Comparison of ENCODE assay signal across 9 cellular contexts in the genomic region with DNA sequence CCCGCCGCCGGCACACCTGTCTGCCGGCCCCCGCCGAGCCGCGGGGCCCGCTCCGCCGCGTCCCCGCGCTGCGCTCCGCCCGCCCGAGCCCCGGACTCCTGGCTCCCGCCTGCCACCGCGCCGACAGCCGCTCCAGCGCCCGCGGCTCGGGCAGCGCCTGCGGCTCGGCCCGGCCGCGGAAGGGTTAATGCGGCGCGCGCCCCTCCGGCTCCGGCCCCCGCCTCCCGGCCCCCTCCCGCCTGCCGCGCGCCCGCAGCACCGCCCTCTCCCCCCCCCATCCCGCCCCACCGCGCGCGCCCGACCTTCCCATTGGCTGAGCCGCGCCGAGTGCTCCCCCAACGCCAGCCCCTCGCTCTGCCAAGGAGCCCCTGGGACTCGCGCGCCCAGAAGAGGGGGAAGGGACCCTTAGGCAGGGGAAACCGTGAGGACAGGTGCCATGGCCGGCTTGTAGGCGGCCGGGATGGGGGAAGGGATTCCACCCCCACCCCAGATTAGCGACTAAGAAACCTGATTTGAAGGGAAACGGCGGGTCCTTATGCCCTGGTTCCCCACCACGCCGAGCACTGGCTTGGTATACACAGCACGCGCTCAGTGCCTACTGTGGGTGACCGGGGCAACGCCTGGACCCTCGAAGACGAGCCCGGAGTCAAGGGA. TPM values are rescaled to one million over a fixed set of nuclear protein-coding genes. Genes with fewer than 3 reads are reported as not detected.
DNase-seq lines count a peak whose midpoint lies in the region; ATAC-seq, FAIRE-seq and TF ChIP-seq lines count a peak whose summit lies in the region.
"Had no signal": no experiment of that assay in that cellular context is flagged by ENCODE, and none has a peak within 500 bp of the region (broad histone marks: within the 10 kb centered on the region; RNA-seq: fewer than 3 reads in every experiment).

Gene KCNH2 (minus strand): TSS at position 186 of the 654 bp plus-strand sequence. CDS start 408 bp downstream, outside the sequence.

- H2AFZ ChIP-seq in OCI-LY3 (ENCODE audit: low read depth, low read length) = no peak within 1 kb of the TSS

- H3K27me3 ChIP-seq in OCI-LY3 (ENCODE audit: low read depth, low read length) = peaks cover 39% of the 10 kb centered on the region

- H3K4me3 ChIP-seq in OCI-LY3 (ENCODE audit: low read length) = peak within 1 kb of the TSS; percentile 74
- peak within 1 kb of the TSS; percentile 37 for H3K4me3 ChIP-seq in mesodermal cell (ENCODE audit: extremely low read depth, insufficient read depth, low read length, poor library complexity, severe bottlenecking)
- peak within 1 kb of the TSS; percentile 69 for H3K4me3 ChIP-seq in urinary bladder (ENCODE audit: low read depth, low read length)

- peak within 1 kb of the TSS; percentile 72 for H3K9ac ChIP-seq in OCI-LY3 (ENCODE audit: low read length)

- 0 to 1% methylated on average over 21 to 45 of the region's 78 CpGs for WGBS in mesodermal cell (ENCODE audit: insufficient coverage in 2 of 2), 2 experiments
- WGBS in urinary bladder = under 1% methylated on average over 77 of the region's 78 CpGs

- peaks cover 33% of the 10 kb centered on the region for H3K4me1 Mint-ChIP-seq in central memory CD8-positive, alpha-beta T cell

- peak within 1 kb of the TSS; percentile 97 for H3K4me2 ChIP-seq in OCI-LY3 (ENCODE audit: low read length)

- no peak for FAIRE-seq in HTR-8/SVneo (lab: Jason Lieb, UNC)
- FAIRE-seq: bronchial epithelial cell had no signal

- H3K36me3 Mint-ChIP-seq in central memory CD8-positive, alpha-beta T cell (ENCODE audit: insufficient read depth) = peaks cover 7% of the 10 kb centered on the region

- H3K4me3 Mint-ChIP-seq in central memory CD8-positive, alpha-beta T cell = peak within 1 kb of the TSS; percentile 82

- H3K9me3 Mint-ChIP-seq in central memory CD8-positive, alpha-beta T cell = no peaks in the 10 kb centered on the region

- ATAC-seq in central memory CD8-positive, alpha-beta T cell (replicated peaks; ENCODE audit: extremely low read depth, poor library complexity, severe bottlenecking) = no peak
- ATAC-seq in GM19467 (IDR thresholded peaks at IDR 0.05; ENCODE audit: unreplicated experiment) = no peak
- no peak for ATAC-seq in GM18858 (IDR thresholded peaks at IDR 0.05; ENCODE audit: unreplicated experiment)

- 0 out of 2 replicates have a peak within 1 kb of the TSS, but pooled peaks have one; percentile 25 for H3K27ac ChIP-seq in OCI-LY3 (ENCODE audit: low read length)
- H3K27ac ChIP-seq in mesodermal cell (ENCODE audit: low read depth, low read length, severe bottlenecking) = peak within 1 kb of the TSS; percentile 59
- H3K27ac ChIP-seq in urinary bladder (ENCODE audit: low read depth) = no peak within 1 kb of the TSS

- DNase-seq in AG20443 (ENCODE audit: low spot score) (peak; percentile 58), HTR-8/SVneo (ENCODE audit: insufficient read length, low spot score) (peak; percentile 40)
- DNase-seq in central memory CD8-positive, alpha-beta T cell (ENCODE audit: low spot score in 2 of 2) = no peak

- H3K27me3 Mint-ChIP-seq in central memory CD8-positive, alpha-beta T cell = peaks cover 63% of the 10 kb centered on the region

- H3K9me3 ChIP-seq in OCI-LY3 (ENCODE audit: insufficient read depth, low read length) (no peaks in the 10 kb centered on the region), mesodermal cell (ENCODE audit: control insufficient read depth, low read length) (no peaks in the 10 kb centered on the region)

- H3K27ac Mint-ChIP-seq in central memory CD8-positive, alpha-beta T cell (ENCODE audit: low read depth) = no peak within 1 kb of the TSS

- no peak for TF ChIP-seq CTCF in OCI-LY3 (IDR thresholded peaks at IDR 0.05; ENCODE audit: low read depth, low read length)

- no peaks in the 10 kb centered on the region for H3K36me3 ChIP-seq in OCI-LY3 (replicated peaks; ENCODE audit: low read depth, low read length)
- no peaks in the 10 kb centered on the region for H3K36me3 ChIP-seq in mesodermal cell (ENCODE audit: control insufficient read depth, insufficient read depth, low read length)
- no peaks in the 10 kb centered on the region for H3K36me3 ChIP-seq in urinary bladder (ENCODE audit: insufficient read depth)

- peaks cover 4% of the 10 kb centered on the region; the same call in 1 of the 2 replicates for H3K79me2 ChIP-seq in OCI-LY3 (ENCODE audit: low read length)

- H3K4me1 ChIP-seq in OCI-LY3 (ENCODE audit: low read length) (peaks cover 22% of the 10 kb centered on the region), mesodermal cell (ENCODE audit: control insufficient read depth, insufficient read depth, low read length, poor library complexity, severe bottlenecking) (peaks cover 21% of the 10 kb centered on the region), urinary bladder (ENCODE audit: insufficient read depth) (no peaks in the 10 kb centered on the region)

- no peaks in the 10 kb centered on the region; the same call in 1 of the 2 replicates for H4K20me1 ChIP-seq in OCI-LY3 (ENCODE audit: insufficient read depth, low read length)

RNA-seq across cellular contexts. Expression of gene KCNH2, which starts in this region (rescaled TPM):
- polyA plus RNA-seq in mesodermal cell (2013, experiment 1 of 2) = 10.4 TPM
- 8.6 TPM for polyA plus RNA-seq in mesodermal cell (2013, experiment 2 of 2)
- 9.9 TPM for total RNA-seq in urinary bladder
- polyA plus RNA-seq in urinary bladder = 48.5 TPM

Comparison
In these comparisons a context has a peak if more than half of its experiments do, and no peak if none do; other contexts are left out.
1. DNase-seq: peak in AG20443 (single experiment) and HTR-8/SVneo (single experiment); none in central memory CD8-positive, alpha-beta T cell (0 of 2).
2. Peak in every context shown above with its lines, with median percentiles within 50 percentile points of each other: H3K4me3 ChIP-seq.